16 cellular contexts compared by ENCODE assay signal in the genomic region with DNA sequence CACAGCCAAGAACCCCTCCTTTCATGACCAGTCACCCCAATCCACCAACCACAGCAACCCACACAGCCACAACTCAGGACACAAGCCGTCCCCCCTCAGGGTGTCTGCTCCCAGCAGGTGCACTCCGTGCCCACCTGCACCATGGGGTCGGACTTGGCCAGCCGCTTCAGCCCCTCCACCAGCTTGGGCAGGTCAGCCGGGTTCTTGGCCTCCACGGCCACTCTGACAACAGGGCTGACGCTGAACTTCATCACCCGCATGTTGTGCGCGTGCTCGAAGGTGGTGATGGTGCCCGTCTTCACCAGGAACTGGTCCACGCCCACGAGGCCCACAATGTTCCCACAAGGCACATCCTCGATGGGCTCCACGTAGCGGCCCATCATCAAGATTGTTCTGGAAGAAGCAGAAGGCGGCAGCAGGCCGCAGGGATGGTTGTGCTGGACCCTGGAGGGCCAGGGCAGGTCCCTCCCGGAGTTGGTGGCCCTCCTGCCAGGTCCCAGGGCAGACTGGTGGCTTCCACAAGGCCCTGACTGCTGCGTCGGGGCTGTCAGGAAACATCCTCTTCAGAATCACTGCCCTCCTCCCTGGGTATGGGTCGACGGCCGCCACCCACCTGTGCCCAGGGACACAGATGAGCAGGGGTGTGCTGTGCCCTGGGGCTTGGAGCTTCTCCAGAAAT. TPM values are rescaled to one million over a fixed set of nuclear protein-coding genes. Genes with fewer than 3 reads are reported as not detected.
DNase-seq lines count a peak whose midpoint lies in the region; ATAC-seq and TF ChIP-seq lines count a peak whose summit lies in the region.
"Had no signal": no experiment of that assay in that cellular context is flagged by ENCODE, and none has a peak within 500 bp of the region (broad histone marks: within the 10 kb centered on the region; RNA-seq: fewer than 3 reads in every experiment).

No MANE protein-coding gene starts in this region.

- WGBS in mesodermal cell (ENCODE audit: insufficient coverage in 2 of 2), 2 experiments: 98% methylated on average over 24 to 25 of the region's 25 CpGs
- 93% methylated on average over 21 of the region's 25 CpGs; no CpG with 5 or more reads in 1 of the 2 donors for WGBS in transverse colon (ENCODE audit: low coverage in 1 of 2), 2 donors

- peaks cover 26% of the 10 kb centered on the region for H3K4me1 Mint-ChIP-seq in CD4-positive, alpha-beta T cell (ENCODE audit: low read depth)

- no peak for TF ChIP-seq CTCF in CD4-positive, alpha-beta T cell (IDR thresholded peaks at IDR 0.05)
- TF ChIP-seq CTCF in transverse colon (IDR thresholded peaks at IDR 0.05): no peak
- no peak for TF ChIP-seq CTCF in GM13976 (IDR thresholded peaks at IDR 0.05; ENCODE audit: borderline replicate concordance, control extremely low read depth, extremely low read depth, insufficient read depth, missing control alignments)

- POLR2A ChIA-PET in CD4-positive, alpha-beta T cell (lab: Charles Lee): interaction anchor here (0.6 to 1.6 kb wide), 4 partner anchors 9 to 408 kb away, joined by 3 to 7 read pairs (median 4); a partner anchor contains a TSS

- no peak overlapping the region for H3K27ac Mint-ChIP-seq in CD4-positive, alpha-beta T cell

- H3K4me3 ChIP-seq in mesodermal cell (ENCODE audit: extremely low read depth, insufficient read depth, low read length, poor library complexity, severe bottlenecking): no peak overlapping the region
- H3K4me3 ChIP-seq in transverse colon: no peak overlapping the region
- H3K4me3 ChIP-seq: left lung had no signal

- H3K27me3 ChIP-seq in CD4-positive, alpha-beta T cell (ENCODE audit: control insufficient read depth, insufficient read depth, low read length): no peaks in the 10 kb centered on the region
- H3K27me3 ChIP-seq in transverse colon: no peaks in the 10 kb centered on the region
- H3K27me3 ChIP-seq: left lung had no signal

- H3K27me3 Mint-ChIP-seq in CD4-positive, alpha-beta T cell: no peaks in the 10 kb centered on the region
- H3K27me3 Mint-ChIP-seq: CD4-positive, alpha-beta memory T cell had no signal

- no peak overlapping the region for H3K27ac ChIP-seq in CD4-positive, alpha-beta T cell (ENCODE audit: low read depth, low read length)
- H3K27ac ChIP-seq in mesodermal cell (ENCODE audit: low read depth, low read length, severe bottlenecking): peak overlapping the region; percentile 5
- no peak overlapping the region for H3K27ac ChIP-seq in transverse colon
- H3K27ac ChIP-seq: left lung had no signal

- intact Hi-C loops in CD4-positive, alpha-beta T cell (cut with DNase I, micrococcal nuclease): loop anchor here in 1 of 2 experiments (10.0 kb wide), 1 partner anchor 125 kb away; no protein-coding TSS in a partner anchor
- intact Hi-C loops in transverse colon (cut with DNase I; ENCODE audit: low total_unique reads): no loop called here

- H3K4me1 ChIP-seq in mesodermal cell (ENCODE audit: control insufficient read depth, insufficient read depth, low read length, poor library complexity, severe bottlenecking) (peaks cover 16% of the 10 kb centered on the region), transverse colon (peaks cover 8 to 18% (median 13%) of the 10 kb centered on the region in 4 donors)

- H3K4me3 Mint-ChIP-seq in CD4-positive, alpha-beta T cell: peak overlapping the region; percentile 42
- H3K4me3 Mint-ChIP-seq: CD4-positive, alpha-beta memory T cell had no signal

- no peak for TF ChIP-seq EP300 in transverse colon (IDR thresholded peaks at IDR 0.05; ENCODE audit: low read depth)

- DNase-seq in CD4-positive, alpha-beta T cell: no peak
- DNase-seq in activated T-cell treated with anti-CD3 and anti-CD28 coated beads, Interleukin-2, amount 50 U/mL, for 48 hours: peak; percentile 37 to 40
- no peak for DNase-seq in transverse colon
- DNase-seq in GM13976 (ENCODE audit: low spot score): no peak
- DNase-seq: activated gamma-delta T cell treated with Interleukin-2 at 50 U/mL for 16 hours, GDM1, left lung, NCI-H446 had no signal

- CTCF ChIA-PET in CD4-positive, alpha-beta T cell (lab: Charles Lee): no interaction called here

- TF ChIP-seq POLR2A in GM19193 (IDR thresholded peaks at IDR 0.05; ENCODE audit: extremely low read depth, insufficient read depth, insufficient read length) (peak; percentile 31), transverse colon (IDR thresholded peaks at IDR 0.05) (no peak)

- H3K9me3 Mint-ChIP-seq in CD4-positive, alpha-beta T cell: no peaks in the 10 kb centered on the region

- H3K36me3 ChIP-seq in mesodermal cell (ENCODE audit: control insufficient read depth, insufficient read depth, low read length) (peaks cover 99% of the 10 kb centered on the region), transverse colon (peaks cover 0 to 85% (median 39%) of the 10 kb centered on the region in 4 donors)

- in situ Hi-C loops in transverse colon (cut with MboI; ENCODE audit: low pct_ligation_motif_present in 1 of 4, low pct_unique_long_range_greater_than_20kb in 1 of 4, low sequenced_read_pairs in 3 of 4): loop anchor here in 2 of 4 donors (10.0 to 25.0 kb wide), 2 partner anchors 157 to 205 kb away; a partner anchor contains a TSS
- in situ Hi-C loops in GM13976 (cut with MboI; ENCODE audit: low sequenced_read_pairs, unreplicated experiment): loop anchor here (10.0 kb wide), 1 partner anchor 225 kb away; no protein-coding TSS in a partner anchor

- H3K36me3 Mint-ChIP-seq in CD4-positive, alpha-beta T cell (ENCODE audit: low read depth): peaks cover 92% of the 10 kb centered on the region

- no peaks in the 10 kb centered on the region for H3K9me3 ChIP-seq in CD4-positive, alpha-beta T cell (ENCODE audit: control insufficient read depth, low read length)
- no peaks in the 10 kb centered on the region for H3K9me3 ChIP-seq in mesodermal cell (ENCODE audit: control insufficient read depth, low read length)
- H3K9me3 ChIP-seq in transverse colon: no peaks in the 10 kb centered on the region
- H3K9me3 ChIP-seq: left lung had no signal

- no peak for ATAC-seq in CD4-positive, alpha-beta T cell (ENCODE audit: poor library complexity)
- ATAC-seq in HG03108 (IDR thresholded peaks at IDR 0.05; ENCODE audit: unreplicated experiment): no peak
- no peak for ATAC-seq in HG02588 (IDR thresholded peaks at IDR 0.05; ENCODE audit: unreplicated experiment)
- ATAC-seq: activated CD4-positive, CD25-positive, alpha-beta regulatory T cell treated with anti-CD3 and anti-CD28 coated beads, Interleukin-2, amount 50 U/mL, for 24 hours; left lung had no signal

RNA-seq across cellular contexts. Expression of a gene that starts 5.5 kb away (rescaled TPM):
- 1,000 to 10,000 TPM; 2,756 to 2,866 TPM for total RNA-seq in CD4-positive, alpha-beta T cell
- polyA plus RNA-seq in mesodermal cell (2013, experiment 1 of 2): 1,893 TPM
- polyA plus RNA-seq in mesodermal cell (2013, experiment 2 of 2): 1,823 TPM
- 1,000 to 10,000 TPM; 1,013 to 1,686 (median 1,532) TPM for total RNA-seq in transverse colon

RNA-seq across cellular contexts. Expression of a gene that starts 8.9 kb away (rescaled TPM):
- total RNA-seq in CD4-positive, alpha-beta T cell: 10 to 100 TPM; 21.1 to 22.9 TPM
- polyA plus RNA-seq in mesodermal cell (2013, experiment 1 of 2): 78.8 TPM
- 64.6 TPM for polyA plus RNA-seq in mesodermal cell (2013, experiment 2 of 2)
- total RNA-seq in transverse colon: 10 to 100 TPM; 54.6 to 89.0 (median 82.3) TPM

RNA-seq across cellular contexts. Expression of a gene that starts 27.7 kb away (rescaled TPM):
- 10 to 100 TPM; 14.5 to 16.5 TPM for total RNA-seq in CD4-positive, alpha-beta T cell
- polyA plus RNA-seq in mesodermal cell (2013, experiment 1 of 2): 37.9 TPM
- polyA plus RNA-seq in mesodermal cell (2013, experiment 2 of 2): 25.8 TPM
- total RNA-seq in transverse colon: 100 to 1,000 TPM in 1 of 4 donors, 10 to 100 TPM in 3; 15.5 to 110 (median 23.0) TPM

RNA-seq across cellular contexts. Expression of a gene that starts 46.9 kb away (rescaled TPM):
- total RNA-seq in CD4-positive, alpha-beta T cell: not detected
- polyA plus RNA-seq in mesodermal cell (2013, experiment 1 of 2): 0.37 TPM
- polyA plus RNA-seq in mesodermal cell (2013, experiment 2 of 2): not detected
- total RNA-seq in transverse colon: under 1 TPM in 1 of 4 donors, not detected in 3; 0.41 TPM
- total RNA-seq: CD4-positive, alpha-beta memory T cell; epithelial cell of proximal tubule had no signal
- polyA plus RNA-seq: CD4-positive, alpha-beta memory T cell; neural cell had no signal

Comparison
In these comparisons a context has a peak if more than half of its experiments do, and no peak if none do; other contexts are left out.
1. DNase-seq: peak in activated T-cell treated with anti-CD3 and anti-CD28 coated beads, Interleukin-2, amount 50 U/mL, for 48 hours (2 of 2); none in CD4-positive, alpha-beta T cell (0 of 10), transverse colon (single experiment) and GM13976 (single experiment).